ENCODE assay signal across 8 cellular contexts in genomic region chr6:42781546-42781810, GRCh38. TPM values are rescaled to one million over a fixed set of nuclear protein-coding genes. Genes with fewer than 3 reads are reported as not detected.
DNase-seq lines count a peak whose midpoint lies in the region; ATAC-seq, FAIRE-seq and TF ChIP-seq lines count a peak whose summit lies in the region.

No MANE protein-coding gene starts in this region.

- no peak for TF ChIP-seq CTCF in LNCaP clone FGC (IDR thresholded peaks at IDR 0.05; ENCODE audit: control insufficient read depth, extremely low read depth, insufficient read depth)
- TF ChIP-seq CTCF in coronary artery (IDR thresholded peaks at IDR 0.05), result no peak
- TF ChIP-seq CTCF in neural cell (IDR thresholded peaks at IDR 0.05; ENCODE audit: poor library complexity, severe bottlenecking), result no peak

- H3F3A ChIP-seq in neural cell (ENCODE audit: insufficient read depth, low read length, poor library complexity, severe bottlenecking), result no peaks in the 10 kb centered on the region

- H3K4me2 ChIP-seq in neural cell (ENCODE audit: low read length), result no peak overlapping the region

- no peaks in the 10 kb centered on the region for H3K27me3 ChIP-seq in neural cell (ENCODE audit: insufficient read depth, low read depth, low read length)

- in situ Hi-C loops in Caki2 (cut with HindIII; ENCODE audit: low pct_unique_long_range_greater_than_20kb, low sequenced_read_pairs), result no loop called here

- H4K20me1 ChIP-seq in neural cell (ENCODE audit: insufficient read depth), result no peaks in the 10 kb centered on the region

- H3K4me3 ChIP-seq in LNCaP clone FGC (ENCODE audit: low read depth, low read length) (peak overlapping the region; percentile 60), coronary artery (peak overlapping the region; percentile 89), neural cell (ENCODE audit: low read length) (peak overlapping the region; percentile 93)

- H3K79me2 ChIP-seq in neural cell (replicated peaks; ENCODE audit: insufficient read depth, low read length), result peaks cover 36% of the 10 kb centered on the region

- DNase-seq in Caki2 (ENCODE audit: low read depth), result peak; percentile 57
- DNase-seq in LNCaP clone FGC (ENCODE audit: low read depth), result no peak
- no peak for DNase-seq in coronary artery (ENCODE audit: low spot score)
- no peak for DNase-seq in ureter (ENCODE audit: low spot score)
- DNase-seq in frontal cortex (ENCODE audit: low spot score in 2 of 2), result no peak
- no peak for DNase-seq in middle frontal gyrus (ENCODE audit: extremely low spot score, low spot score)

- H3K9ac ChIP-seq in neural cell (ENCODE audit: low read length), result peak overlapping the region; percentile 100

- H3K9me3 ChIP-seq in neural cell (ENCODE audit: low read length), result no peaks in the 10 kb centered on the region

- H3K27ac ChIP-seq in coronary artery (peak overlapping the region; percentile 31 to 96), neural cell (ENCODE audit: low read length) (peak overlapping the region; percentile 67)

- no peak overlapping the region for H2AFZ ChIP-seq in neural cell (ENCODE audit: low read depth, low read length)

- no peak for TF ChIP-seq RAD21 in neural cell (conservative IDR thresholded peaks at IDR 0.05)

- ATAC-seq in HG03565 (IDR thresholded peaks at IDR 0.05; ENCODE audit: unreplicated experiment), result no peak

- no peak for FAIRE-seq in frontal cortex (lab: Jason Lieb, UNC)

- H3K9me2 ChIP-seq in neural cell (ENCODE audit: insufficient read depth, low read length), result no peaks in the 10 kb centered on the region

- H3K36me3 ChIP-seq in neural cell (ENCODE audit: insufficient read depth, low read length), result no peaks in the 10 kb centered on the region

- TF ChIP-seq EP300 in neural cell (conservative IDR thresholded peaks at IDR 0.05; ENCODE audit: poor library complexity, severe bottlenecking), result no peak

TF ChIP-seq in neural cell, 6 proteins besides CTCF, POLR2A, EP300 and RAD21:
- TF ChIP-seq REST (IDR thresholded peaks at IDR 0.05; ENCODE audit: borderline replicate concordance), result no peak
- no peak for TF ChIP-seq EZH2 (IDR thresholded peaks at IDR 0.05; ENCODE audit: borderline replicate concordance, insufficient read depth, low read length, poor library complexity, severe bottlenecking)
- no peak for TF ChIP-seq SMC3 (conservative IDR thresholded peaks at IDR 0.05; ENCODE audit: poor library complexity)
- TF ChIP-seq POLR2AphosphoS5 (IDR thresholded peaks at IDR 0.05), result no peak
- TF ChIP-seq MXI1 (conservative IDR thresholded peaks at IDR 0.05; ENCODE audit: poor library complexity, severe bottlenecking), result no peak
- TF ChIP-seq TAF1 (IDR thresholded peaks at IDR 0.05; ENCODE audit: low read depth), result no peak
TF ChIP-seq in neural cell: peak in this region for 0.

RNA-seq across cellular contexts. Expression of gene BICRAL, which starts 0.4 kb away (rescaled TPM):
- total RNA-seq in Caki2 (2014; rRNA removed; shearing (Covaris generic); ENCODE audit: low replicate concordance), result 1.9 TPM in 2 replicates
- polyA plus RNA-seq in neural cell, result 6.7 and 8.2 TPM in 2 replicates
- 27.8 and 34.5 TPM in 2 replicates for polyA minus RNA-seq in neural cell
- total RNA-seq in ureter (25.1 TPM), frontal cortex (23.2 TPM)

RNA-seq across cellular contexts. Expression of gene TBCC, which starts 35.6 kb away (rescaled TPM):
- 52.0 and 61.2 TPM in 2 replicates for total RNA-seq in Caki2 (2014; rRNA removed; shearing (Covaris generic); ENCODE audit: low replicate concordance)
- 112 and 125 TPM in 2 replicates for polyA plus RNA-seq in neural cell
- 97.4 and 111 TPM in 2 replicates for polyA minus RNA-seq in neural cell
- total RNA-seq in ureter, result 16.5 TPM
- total RNA-seq in frontal cortex, result 79.1 TPM

RNA-seq across cellular contexts. Expression of gene PRPH2, which starts 59.1 kb away (rescaled TPM):
- not detected in 2 replicates for total RNA-seq in Caki2 (2014; rRNA removed; shearing (Covaris generic); ENCODE audit: low replicate concordance)
- not detected in 2 replicates for polyA plus RNA-seq in neural cell
- not detected in 2 replicates for polyA minus RNA-seq in neural cell
- total RNA-seq in ureter (0.91 TPM), frontal cortex (6.1 TPM)
